ENCODE assay signal across 8 cellular contexts in the genomic region with DNA sequence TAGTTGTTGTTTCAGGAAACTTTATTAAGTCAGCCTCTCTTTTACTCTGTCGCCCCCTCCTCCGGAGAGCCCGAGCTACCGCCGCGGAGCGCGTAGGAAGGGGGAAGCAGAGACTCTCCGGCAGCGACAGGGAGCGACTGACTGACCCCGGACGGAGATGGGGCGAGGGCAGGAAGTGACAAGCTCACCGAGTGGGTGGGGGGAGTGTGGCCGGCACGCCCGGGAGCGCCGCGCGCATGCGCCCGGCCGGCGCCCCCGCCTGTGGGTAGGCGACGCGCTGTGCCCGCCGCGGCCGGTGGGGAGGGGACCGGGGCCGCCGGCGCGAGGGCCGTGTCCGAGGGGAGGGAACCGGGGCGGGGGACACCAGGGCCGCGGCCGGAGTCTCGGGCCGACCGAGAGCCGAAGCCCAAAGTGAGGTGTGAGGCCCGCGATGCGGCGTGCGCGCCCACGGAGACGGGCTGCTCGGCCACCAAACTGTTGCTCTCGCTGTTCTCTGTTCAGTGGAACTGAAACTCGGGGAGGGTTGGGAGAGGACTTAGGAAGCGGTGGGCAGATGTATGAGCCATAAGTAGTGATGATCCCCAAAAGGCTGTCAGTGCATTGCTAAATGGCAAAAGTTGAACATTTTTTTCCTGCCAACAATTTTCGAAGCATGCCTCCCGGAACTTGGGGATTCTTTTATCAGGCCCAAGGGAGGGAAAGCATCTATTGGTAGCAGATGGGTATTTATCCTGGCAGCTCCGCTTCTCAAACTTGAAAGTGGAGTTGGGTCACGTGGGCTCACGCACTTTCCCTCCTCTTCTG. TPM values are rescaled to one million over a fixed set of nuclear protein-coding genes. Genes with fewer than 3 reads are reported as not detected.
A peak's percentile ranks its signal among the peaks of the same experiment; 100 is the strongest.
DNase-seq lines count a peak whose midpoint lies in the region; ATAC-seq and TF ChIP-seq lines count a peak whose summit lies in the region.

Gene ZNF800 (minus strand): TSS at position 143 of the 804 bp plus-strand sequence. CDS start 1,151 bp downstream, outside the sequence.

- TF ChIP-seq CTCF in CD8-positive, alpha-beta T cell (IDR thresholded peaks at IDR 0.05), result no peak
- no peak for TF ChIP-seq CTCF in HL-60 (IDR thresholded peaks at IDR 0.05; ENCODE audit: insufficient read depth, low read length)

- no peaks in the 10 kb centered on the region for H3K27me3 ChIP-seq in CD8-positive, alpha-beta T cell (ENCODE audit: insufficient read depth, low read length)
- H3K27me3 ChIP-seq in HL-60 (ENCODE audit: insufficient read depth, poor library complexity, severe bottlenecking), result no peaks in the 10 kb centered on the region

- H3K9me3 ChIP-seq in CD8-positive, alpha-beta T cell (ENCODE audit: low read length), result no peaks in the 10 kb centered on the region

- peaks cover 14% of the 10 kb centered on the region for H3K36me3 ChIP-seq in CD8-positive, alpha-beta T cell (ENCODE audit: insufficient read depth, low read length)

- H3K27ac Mint-ChIP-seq in CD8-positive, alpha-beta T cell, result peak within 1 kb of the TSS; percentile 98

- H3K9me3 Mint-ChIP-seq in CD8-positive, alpha-beta T cell, result no peaks in the 10 kb centered on the region

- CTCF ChIA-PET in CD8-positive, alpha-beta T cell (lab: Charles Lee), result interaction anchor here (0.6 to 3.4 kb wide), 11 partner anchors 12 to 107 kb away, joined by 3 to 25 read pairs (median 4); no protein-coding TSS in a partner anchor
- CTCF ChIA-PET in activated CD8-positive, alpha-beta memory T cell treated with anti-CD3 and anti-CD28 coated beads for 36 hours (lab: Charles Lee), result interaction anchor here (1.3 kb wide), 1 partner anchor 55 kb away, joined by 4 read pairs; no protein-coding TSS in a partner anchor

- H3K27me3 Mint-ChIP-seq in CD8-positive, alpha-beta T cell (ENCODE audit: low read depth), result no peaks in the 10 kb centered on the region

- H3K4me3 Mint-ChIP-seq in CD8-positive, alpha-beta T cell, result peak within 1 kb of the TSS; percentile 96

- POLR2A ChIA-PET in CD8-positive, alpha-beta T cell (lab: Charles Lee), result interaction anchor here (0.6 to 4.5 kb wide), 26 partner anchors 10 to 192 kb away, joined by 3 to 36 read pairs (median 4); partner anchors contain the start of genes GCC1 and GRM8
- POLR2A ChIA-PET in activated CD8-positive, alpha-beta memory T cell treated with anti-CD3 and anti-CD28 coated beads for 36 hours (lab: Charles Lee), result interaction anchor here (0.5 to 2.3 kb wide), 7 partner anchors 10 to 464 kb away, joined by 4 to 8 read pairs (median 6); no protein-coding TSS in a partner anchor

- peaks cover 44% of the 10 kb centered on the region for H3K4me1 ChIP-seq in CD8-positive, alpha-beta T cell (ENCODE audit: insufficient read depth, low read length)

- H3K4me1 Mint-ChIP-seq in CD8-positive, alpha-beta T cell (ENCODE audit: low read depth), result peaks cover 61% of the 10 kb centered on the region

- peak; percentile 76 for ATAC-seq in CD8-positive, alpha-beta T cell
- peak; percentile 79 for ATAC-seq in GM19463 (IDR thresholded peaks at IDR 0.05; ENCODE audit: unreplicated experiment)

- intact Hi-C loops in CD8-positive, alpha-beta T cell (cut with DNase I, micrococcal nuclease), result loop anchor here (1.0 to 10.0 kb wide), 10 partner anchors 22 to 1085 kb away; partner anchors contain the start of genes ARF5 (in 2 of the 2), GCC1 (in 2 of the 2), RBM28 (in 2 of the 2) and METTL2B (in 1 of the 2)

- peak within 1 kb of the TSS; percentile 99 for H3K27ac ChIP-seq in CD8-positive, alpha-beta T cell (ENCODE audit: low read depth, low read length)
- peak within 1 kb of the TSS; percentile 98 for H3K27ac ChIP-seq in HL-60 (replicated peaks)

- DNase-seq in CD8-positive, alpha-beta T cell, result peak; percentile 73 to 92 (median 86)
- DNase-seq in HL-60 (ENCODE audit: low read depth in 1 of 2, low spot score in 1 of 2) (peak; percentile 70 to 93), NOMO-1 (lab: John Stamatoyannopoulos, UW; ENCODE audit: unreplicated experiment in 2 of 2) (peak; percentile 61 to 85), medulla oblongata (ENCODE audit: extremely low spot score) (peak; percentile 95)
- peak; percentile 69 for DNase-seq in effector CD8-positive, alpha-beta T cell (lab: John Stamatoyannopoulos, UW)
- peak; percentile 78 for DNase-seq in stimulated activated CD8-positive, alpha-beta memory T cell treated with anti-CD3 and anti-CD28 coated beads, Interleukin-12 subunit alpha, Interleukin-12 subunit beta, amount 100 ng/mL, for 1 hour (ENCODE audit: low read depth)

- peaks cover 39% of the 10 kb centered on the region for H3K36me3 Mint-ChIP-seq in CD8-positive, alpha-beta T cell

- H3K4me3 ChIP-seq in CD8-positive, alpha-beta T cell (ENCODE audit: low read depth, low read length), result peak within 1 kb of the TSS; percentile 92
- H3K4me3 ChIP-seq in HL-60 (replicated peaks; ENCODE audit: insufficient read depth, low read length), result peak within 1 kb of the TSS; percentile 76

RNA-seq across cellular contexts. Expression of gene ZNF800, which starts in this region (rescaled TPM):
- 10 to 100 TPM; 80.7 to 82.5 TPM for total RNA-seq in CD8-positive, alpha-beta T cell
- total RNA-seq in activated CD8-positive, alpha-beta memory T cell treated with anti-CD3 and anti-CD28 coated beads for 36 hours, result 10 to 100 TPM; 37.8 to 39.2 TPM

Comparison
In these comparisons a context has a peak if more than half of its experiments do, and no peak if none do; other contexts are left out.
1. Peak in every context shown above with its lines: DNase-seq, ATAC-seq, H3K4me3 ChIP-seq and H3K27ac ChIP-seq.